In the genomic region with DNA sequence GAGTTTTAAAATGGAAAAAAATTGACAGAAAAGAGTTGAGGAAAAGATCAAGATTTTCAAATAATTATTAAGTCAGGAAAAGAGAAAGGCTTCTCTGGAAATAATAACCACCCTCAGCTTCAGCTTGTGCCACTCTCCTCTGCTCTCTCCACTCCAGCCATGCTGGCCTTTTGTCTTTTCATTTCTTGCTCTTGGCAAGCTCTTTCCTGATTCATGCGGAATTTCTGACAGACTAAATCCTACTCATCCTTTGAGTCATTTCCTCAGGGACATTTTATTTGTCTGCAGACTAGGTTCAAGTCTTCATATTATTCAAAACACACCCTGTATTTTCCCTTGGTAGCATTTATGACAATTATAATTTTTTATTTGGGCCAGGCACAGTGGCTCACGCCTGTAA, we compare ENCODE assay signal across 14 cellular contexts. TPM values are rescaled to one million over a fixed set of nuclear protein-coding genes. Genes with fewer than 3 reads are reported as not detected.
A peak's percentile ranks its signal among the peaks of the same experiment; 100 is the strongest.
DNase-seq lines count a peak whose midpoint lies in the region; ATAC-seq, FAIRE-seq and TF ChIP-seq lines count a peak whose summit lies in the region.
"Had no signal": no experiment of that assay in that cellular context is flagged by ENCODE, and none has a peak within 500 bp of the region (broad histone marks: within the 10 kb centered on the region; RNA-seq: fewer than 3 reads in every experiment).

No MANE protein-coding gene starts in this region.

- no peaks in the 10 kb centered on the region for H3K79me2 ChIP-seq in PC-3 (ENCODE audit: low read length)

- H3K9me3 Mint-ChIP-seq in natural killer cell treated with Interleukin-12 subunit alpha and Interleukin-12 subunit beta and Interleukin-15 and Interleukin-18, amount 100 ng/mL, for 72 hours: peaks cover 3% of the 10 kb centered on the region
- peaks cover 18% of the 10 kb centered on the region for H3K9me3 Mint-ChIP-seq in CD8-positive, alpha-beta T cell

- H4K8ac ChIP-seq in neuronal stem cell (ENCODE audit: low read depth, low read length): no peak overlapping the region

- H3K9ac ChIP-seq in PC-3 (ENCODE audit: low read length) (peak overlapping the region; percentile 64), neuronal stem cell (ENCODE audit: low read depth, low read length, poor library complexity) (no peak overlapping the region)

- intact Hi-C loops in PC-3 (cut with micrococcal nuclease): loop anchor here (2.0 to 5.0 kb wide), 3 partner anchors 42 to 124 kb away; no protein-coding TSS in a partner anchor
- intact Hi-C loops in CD8-positive, alpha-beta T cell (cut with DNase I, micrococcal nuclease): no loop called here

- no peak overlapping the region for H3K4ac ChIP-seq in neuronal stem cell (ENCODE audit: low read length)

- peak; percentile 87 for ATAC-seq in PC-3
- no peak for ATAC-seq in natural killer cell treated with Interleukin-12 subunit alpha and Interleukin-12 subunit beta and Interleukin-15 and Interleukin-18, amount 100 ng/mL, for 72 hours
- no peak for ATAC-seq in CD8-positive, alpha-beta T cell
- no peak for ATAC-seq in HG03097 (IDR thresholded peaks at IDR 0.05; ENCODE audit: low FRiP score, unreplicated experiment)
- ATAC-seq: activated T-cell treated with anti-CD3 and anti-CD28 coated beads, Interleukin-2, amount 50 U/mL, for 4 hours had no signal

- TF ChIP-seq CTCF in AG09309 (IDR thresholded peaks at IDR 0.05; ENCODE audit: control insufficient read depth, insufficient read depth, low read depth, low read length, missing control alignments): no peak
- no peak for TF ChIP-seq CTCF in PC-3 (conservative IDR thresholded peaks at IDR 0.05; ENCODE audit: low read depth, low read length)
- TF ChIP-seq CTCF in D721Med (IDR thresholded peaks at IDR 0.05; ENCODE audit: insufficient read depth, missing control alignments): no peak
- no peak for TF ChIP-seq CTCF in CD8-positive, alpha-beta T cell (IDR thresholded peaks at IDR 0.05)

- no peak overlapping the region for H2BK12ac ChIP-seq in neuronal stem cell (ENCODE audit: low read length)

- peak overlapping the region; percentile 86 for H3K27ac ChIP-seq in PC-3 (ENCODE audit: low read length)
- no peak overlapping the region for H3K27ac ChIP-seq in neuronal stem cell (replicated peaks; ENCODE audit: low read length)
- no peak overlapping the region for H3K27ac ChIP-seq in CD8-positive, alpha-beta T cell (ENCODE audit: low read depth, low read length)
- H3K27ac ChIP-seq: colonic mucosa had no signal

- DNase-seq in AG09309 (ENCODE audit: low read depth) (peak; percentile 90), PC-3 (peak; percentile 98), dermis microvascular lymphatic vessel endothelial cell (ENCODE audit: low read depth in 2 of 2) (peak; percentile 97 to 98), neuronal stem cell (ENCODE audit: low spot score) (no peak), D721Med (ENCODE audit: insufficient read length, low spot score) (no peak)
- DNase-seq in natural killer cell treated with Interleukin-12 subunit alpha and Interleukin-12 subunit beta and Interleukin-15 and Interleukin-18, amount 100 ng/mL, for 72 hours (ENCODE audit: low spot score): no peak
- DNase-seq in CD8-positive, alpha-beta T cell: no peak
- DNase-seq: activated T-cell treated with anti-CD3 and anti-CD28 coated beads, Interleukin-2, amount 50 U/mL, for 4 hours; CD4-positive, alpha-beta T cell; colonic mucosa; Kasumi-1 had no signal

- H3K36me3 ChIP-seq in PC-3 (ENCODE audit: low read depth, low read length): peaks cover 7% of the 10 kb centered on the region; the same call in 1 of the 2 replicates
- H3K36me3 ChIP-seq in neuronal stem cell (replicated peaks in 1 of 2; ENCODE audit: control insufficient read depth in 2 of 2, insufficient read depth in 2 of 2, low read length in 2 of 2): no peaks in the 10 kb centered on the region
- no peaks in the 10 kb centered on the region for H3K36me3 ChIP-seq in CD8-positive, alpha-beta T cell (ENCODE audit: insufficient read depth, low read length)
- H3K36me3 ChIP-seq: colonic mucosa had no signal

- H3K9me2 ChIP-seq in PC-3 (replicated peaks; ENCODE audit: low read length): no peaks in the 10 kb centered on the region

- CTCF ChIA-PET in PC-3 (lab: Charles Lee): interaction anchor here (0.6 to 0.7 kb wide), 4 partner anchors 61 to 125 kb away, joined by 3 to 5 read pairs (median 3); no protein-coding TSS in a partner anchor
- CTCF ChIA-PET in CD8-positive, alpha-beta T cell (lab: Charles Lee): interaction anchor here (0.8 kb wide), 1 partner anchor 63 kb away, joined by 3 read pairs; no protein-coding TSS in a partner anchor

- H3K14ac ChIP-seq in neuronal stem cell (ENCODE audit: low read length): no peak overlapping the region

- H3K27me3 ChIP-seq in PC-3 (ENCODE audit: low read length) (no peaks in the 10 kb centered on the region), neuronal stem cell (ENCODE audit: control insufficient read depth in 3 of 3, insufficient read depth in 3 of 3, low read depth in 1 of 3, low read length in 3 of 3) (peaks cover 0 to under 1% (median 0%) of the 10 kb centered on the region in 3 experiments)
- H3K27me3 ChIP-seq in CD8-positive, alpha-beta T cell (ENCODE audit: insufficient read depth, low read length): no peaks in the 10 kb centered on the region
- H3K27me3 ChIP-seq: colonic mucosa had no signal

- H3K4me1 Mint-ChIP-seq in natural killer cell treated with Interleukin-12 subunit alpha and Interleukin-12 subunit beta and Interleukin-15 and Interleukin-18, amount 100 ng/mL, for 72 hours (ENCODE audit: low read depth in 2 of 2): no peaks in the 10 kb centered on the region
- H3K4me1 Mint-ChIP-seq in CD8-positive, alpha-beta T cell (ENCODE audit: low read depth): no peaks in the 10 kb centered on the region

- H2BK120ac ChIP-seq in neuronal stem cell (ENCODE audit: low read depth, low read length): no peak overlapping the region

- H3K79me1 ChIP-seq in neuronal stem cell (ENCODE audit: low read depth, low read length): no peaks in the 10 kb centered on the region

- no CpG with 5 or more reads among the region's 2 CpGs for WGBS in neuronal stem cell (ENCODE audit: extremely low coverage in 2 of 2, insufficient read length in 2 of 2, insufficient replicate concordance in 1 of 2), 2 donors

- peaks cover 22 to 50% of the 10 kb centered on the region in 2 donors for H3K27me3 Mint-ChIP-seq in natural killer cell treated with Interleukin-12 subunit alpha and Interleukin-12 subunit beta and Interleukin-15 and Interleukin-18, amount 100 ng/mL, for 72 hours
- H3K27me3 Mint-ChIP-seq in CD8-positive, alpha-beta T cell (ENCODE audit: low read depth): peaks cover 7% of the 10 kb centered on the region

- peaks cover 14% of the 10 kb centered on the region for H3K9me3 ChIP-seq in PC-3 (ENCODE audit: low read length)
- peaks cover 0 to 9% of the 10 kb centered on the region in 2 donors for H3K9me3 ChIP-seq in neuronal stem cell (replicated peaks in 1 of 2; ENCODE audit: control insufficient read depth in 2 of 2, insufficient read depth in 1 of 2, low read depth in 1 of 2, low read length in 2 of 2)
- H3K9me3 ChIP-seq in CD8-positive, alpha-beta T cell (ENCODE audit: low read length): no peaks in the 10 kb centered on the region
- H3K9me3 ChIP-seq: colonic mucosa had no signal

- H3F3A ChIP-seq in PC-3 (ENCODE audit: low read length, unreplicated experiment): no peaks in the 10 kb centered on the region

- H3K36me3 Mint-ChIP-seq in natural killer cell treated with Interleukin-12 subunit alpha and Interleukin-12 subunit beta and Interleukin-15 and Interleukin-18, amount 100 ng/mL, for 72 hours: peaks cover 20% of the 10 kb centered on the region
- no peaks in the 10 kb centered on the region for H3K36me3 Mint-ChIP-seq in CD8-positive, alpha-beta T cell

- H3K4me1 ChIP-seq in PC-3 (ENCODE audit: insufficient read depth, low read length): peaks cover 33% of the 10 kb centered on the region
- H3K4me1 ChIP-seq in neuronal stem cell (ENCODE audit: control insufficient read depth in 2 of 2, insufficient read depth in 1 of 2, low read depth in 1 of 2, low read length in 2 of 2): peaks cover 0 to 6% of the 10 kb centered on the region in 2 donors
- no peaks in the 10 kb centered on the region for H3K4me1 ChIP-seq in CD8-positive, alpha-beta T cell (ENCODE audit: insufficient read depth, low read length)
- H3K4me1 ChIP-seq: colonic mucosa had no signal

- no peak overlapping the region for H3K23ac ChIP-seq in neuronal stem cell (ENCODE audit: low read depth, low read length, poor library complexity)

- H4K20me1 ChIP-seq in PC-3 (ENCODE audit: low read length): no peaks in the 10 kb centered on the region

- no peak overlapping the region for H4K91ac ChIP-seq in neuronal stem cell (ENCODE audit: low read depth, low read length, poor library complexity)

- H3K27ac Mint-ChIP-seq in natural killer cell treated with Interleukin-12 subunit alpha and Interleukin-12 subunit beta and Interleukin-15 and Interleukin-18, amount 100 ng/mL, for 72 hours: no peak overlapping the region
- no peak overlapping the region for H3K27ac Mint-ChIP-seq in CD8-positive, alpha-beta T cell
- H3K27ac Mint-ChIP-seq: CD4-positive, alpha-beta T cell; progenitor cell of endocrine pancreas had no signal

- H2BK5ac ChIP-seq in neuronal stem cell (ENCODE audit: low read length): no peak overlapping the region

- H3K4me3 ChIP-seq in AG09309 (ENCODE audit: control insufficient read depth, low read depth, low read length) (no peak overlapping the region), PC-3 (ENCODE audit: low read length) (no peak overlapping the region), neuronal stem cell (ENCODE audit: low read length in 2 of 2) (no peak overlapping the region)
- H3K4me3 ChIP-seq in CD8-positive, alpha-beta T cell (ENCODE audit: low read depth, low read length): no peak overlapping the region
- H3K4me3 ChIP-seq: colonic mucosa had no signal

- no peak for FAIRE-seq in D721Med (lab: Jason Lieb, UNC)
- FAIRE-seq: GM12892 had no signal

- peak overlapping the region; percentile 44 for H3K4me2 ChIP-seq in PC-3 (ENCODE audit: low read length)
- H3K4me2 ChIP-seq in neuronal stem cell (ENCODE audit: insufficient read depth, low read length, poor library complexity, severe bottlenecking): no peak overlapping the region

- POLR2A ChIA-PET in PC-3 (lab: Charles Lee; ENCODE audit: unreplicated experiment): interaction anchor here (0.6 kb wide), 1 partner anchor 943 kb away, joined by 4 read pairs; a partner anchor contains a TSS
- POLR2A ChIA-PET in CD8-positive, alpha-beta T cell (lab: Charles Lee): no interaction called here

- H3K4me3 Mint-ChIP-seq in natural killer cell treated with Interleukin-12 subunit alpha and Interleukin-12 subunit beta and Interleukin-15 and Interleukin-18, amount 100 ng/mL, for 72 hours: no peak overlapping the region
- no peak overlapping the region for H3K4me3 Mint-ChIP-seq in CD8-positive, alpha-beta T cell
- H3K4me3 Mint-ChIP-seq: activated T-cell treated with anti-CD3 and anti-CD28 coated beads, Interleukin-2, amount 50 U/mL, for 4 hours; CD4-positive, alpha-beta T cell had no signal

- no peak overlapping the region for H2AK5ac ChIP-seq in neuronal stem cell (ENCODE audit: low read depth, low read length)

- no peak overlapping the region for H2BK15ac ChIP-seq in neuronal stem cell (ENCODE audit: low read length)

- BruUV-seq in PC-3 (replicated peaks; lab: Mats Ljungman, UMichigan): no TSS peak

- H2AFZ ChIP-seq in PC-3 (ENCODE audit: low read length) (0 out of 2 replicates have a peak overlapping the region, but pooled peaks have one; percentile 14), neuronal stem cell (ENCODE audit: low read length) (peak overlapping the region; percentile 29)

- no peak overlapping the region for H3K18ac ChIP-seq in neuronal stem cell (ENCODE audit: low read length)

RNA-seq across cellular contexts. Expression of a gene that starts 7.7 kb away (rescaled TPM):
- total RNA-seq in PC-3 (2014; rRNA removed) (2.0 and 3.7 TPM in 2 replicates), dermis microvascular lymphatic vessel endothelial cell (48.3 and 77.2 TPM in 2 replicates)
- polyA plus RNA-seq in neuronal stem cell (2013, experiment 1 of 2): 0.06 TPM
- 0.03 TPM for polyA plus RNA-seq in neuronal stem cell (2013, experiment 2 of 2)
- total RNA-seq in natural killer cell treated with Interleukin-12 subunit alpha and Interleukin-12 subunit beta and Interleukin-15 and Interleukin-18, amount 100 ng/mL, for 72 hours: not detected
- not detected for total RNA-seq in CD8-positive, alpha-beta T cell
- total RNA-seq: activated T-cell treated with anti-CD3 and anti-CD28 coated beads, Interleukin-2, amount 50 U/mL, for 4 hours; CD4-positive, alpha-beta T cell had no signal

Comparison
In these comparisons a context has a peak if more than half of its experiments do, and no peak if none do; other contexts are left out.
1. DNase-seq: peak in AG09309 (single experiment), PC-3 (single experiment) and dermis microvascular lymphatic vessel endothelial cell (2 of 2); none in neuronal stem cell (single experiment), natural killer cell treated with Interleukin-12 subunit alpha and Interleukin-12 subunit beta and Interleukin-15 and Interleukin-18, amount 100 ng/mL, for 72 hours (single experiment), D721Med (single experiment) and CD8-positive, alpha-beta T cell (0 of 7).
2. RNA of a gene that starts 7.7 kb away (total RNA-seq): 48.3 to 77.2 TPM in dermis microvascular lymphatic vessel endothelial cell; 2.0 to 3.7 TPM in PC-3, not detected in natural killer cell treated with Interleukin-12 subunit alpha and Interleukin-12 subunit beta and Interleukin-15 and Interleukin-18, amount 100 ng/mL, for 72 hours and not detected in CD8-positive, alpha-beta T cell; every median in the first group is over 10 times any median in the second.